13 cellular contexts compared by ENCODE assay signal in the genomic region with DNA sequence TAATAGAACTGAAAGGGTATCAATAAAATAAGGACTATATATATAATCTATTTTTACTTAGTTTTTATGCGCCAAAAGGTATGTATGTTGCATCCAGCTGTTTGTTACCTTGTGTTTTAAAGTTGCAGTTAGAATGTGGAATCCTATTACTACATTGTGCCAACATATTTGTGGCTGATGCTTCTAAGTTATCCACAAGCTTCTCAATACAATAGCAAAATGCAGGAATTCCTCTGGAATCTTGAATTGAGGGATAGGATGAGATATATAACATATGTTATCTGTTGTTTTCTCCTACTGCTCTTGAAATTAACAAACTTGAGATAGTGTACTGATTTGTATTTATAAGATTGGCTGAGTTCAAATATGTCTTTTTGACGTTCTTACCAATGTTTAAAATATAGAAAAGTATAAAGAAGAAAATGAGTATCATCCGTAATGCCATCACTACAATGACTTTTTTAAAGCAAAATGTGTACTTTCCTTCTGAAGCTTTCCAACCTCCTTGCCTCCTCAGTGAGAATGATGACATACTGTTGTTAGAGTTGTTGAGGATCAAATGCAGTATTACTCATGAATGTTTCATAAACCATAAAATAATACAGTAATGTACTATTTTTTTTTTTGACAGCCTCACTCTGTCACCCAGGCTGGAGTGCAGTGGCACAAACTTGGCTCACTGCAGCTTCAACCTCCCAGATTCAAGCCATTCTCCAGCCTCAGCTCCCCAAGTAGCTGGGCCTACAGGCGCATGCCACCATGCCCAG. TPM values are rescaled to one million over a fixed set of nuclear protein-coding genes. Genes with fewer than 3 reads are reported as not detected.
DNase-seq lines count a peak whose midpoint lies in the region; ATAC-seq and TF ChIP-seq lines count a peak whose summit lies in the region.
"Had no signal": no experiment of that assay in that cellular context is flagged by ENCODE, and none has a peak within 500 bp of the region (broad histone marks: within the 10 kb centered on the region; RNA-seq: fewer than 3 reads in every experiment).

No MANE protein-coding gene starts in this region.

- no peaks in the 10 kb centered on the region for H3K27me3 ChIP-seq in CD4-positive, alpha-beta T cell (ENCODE audit: control insufficient read depth, insufficient read depth, low read length)
- H3K27me3 ChIP-seq in mammary epithelial cell (ENCODE audit: insufficient read depth, low read length): no peaks in the 10 kb centered on the region
- H3K27me3 ChIP-seq: sigmoid colon, uterus had no signal

- H3K36me3 Mint-ChIP-seq in CD4-positive, alpha-beta T cell (ENCODE audit: low read depth): peaks cover 78% of the 10 kb centered on the region
- peaks cover 8% of the 10 kb centered on the region for H3K36me3 Mint-ChIP-seq in natural killer cell

- BruUV-seq in mammary epithelial cell (replicated peaks; lab: Mats Ljungman, UMichigan): TSS peak; percentile 80

- peak overlapping the region; percentile 55 for H3K4me3 Mint-ChIP-seq in CD4-positive, alpha-beta T cell
- H3K4me3 Mint-ChIP-seq in natural killer cell: peak overlapping the region; percentile 69

- no peak for ATAC-seq in CD4-positive, alpha-beta T cell (ENCODE audit: poor library complexity)
- ATAC-seq in natural killer cell (peak in 1 of 3 donors; percentile 30), GM18517 (IDR thresholded peaks at IDR 0.05; ENCODE audit: unreplicated experiment) (no peak), HG03432 (IDR thresholded peaks at IDR 0.05; ENCODE audit: unreplicated experiment) (no peak)

- dilution Hi-C loops in mammary epithelial cell (cut with HindIII; ENCODE audit: low sequenced_read_pairs): no loop called here

- DNase-seq in CD4-positive, alpha-beta T cell: no peak
- DNase-seq in HS-5 (ENCODE audit: low read depth): peak; percentile 52
- peak; percentile 67 for DNase-seq in mammary epithelial cell
- no peak for DNase-seq in natural killer cell
- no peak for DNase-seq in NCI-H2227 treated with DMSO at 0.1 percent for 48 hours (lab: John Stamatoyannopoulos, UW)
- DNase-seq in DMS79 (lab: John Stamatoyannopoulos, UW): no peak
- DNase-seq: DMS79 treated with DMSO at 0.1 percent for 48 hours, hypothalamus, NCI-H187 treated with DMSO at 0.1 percent for 48 hours, sigmoid colon, uterus had no signal

- POLR2A ChIA-PET in CD4-positive, alpha-beta T cell (lab: Charles Lee): interaction anchor here (0.5 to 2.0 kb wide), 10 partner anchors 12 to 252 kb away, joined by 3 to 5 read pairs (median 3); no protein-coding TSS in a partner anchor

- H3K4me1 ChIP-seq in mammary epithelial cell (ENCODE audit: insufficient read depth, low read length): peaks cover 49% of the 10 kb centered on the region

- peak overlapping the region in 1 of 3 experiments; percentile 21 for H3K4me3 ChIP-seq in mammary epithelial cell (replicated peaks in 1 of 3; ENCODE audit: insufficient read depth in 1 of 3, low read depth in 2 of 3, low read length in 3 of 3)
- H3K4me3 ChIP-seq: sigmoid colon, uterus had no signal

- peak overlapping the region; percentile 6 for H3K9ac ChIP-seq in mammary epithelial cell (ENCODE audit: insufficient read depth, low read length)

- no peaks in the 10 kb centered on the region for H3K9me3 Mint-ChIP-seq in CD4-positive, alpha-beta T cell
- H3K9me3 Mint-ChIP-seq in natural killer cell: no peaks in the 10 kb centered on the region

- H3K27ac Mint-ChIP-seq in CD4-positive, alpha-beta T cell: peak overlapping the region; percentile 79
- peak overlapping the region; percentile 84 to 95 for H3K27ac Mint-ChIP-seq in natural killer cell

- H3K9me3 ChIP-seq in CD4-positive, alpha-beta T cell (ENCODE audit: control insufficient read depth, low read length): no peaks in the 10 kb centered on the region
- no peaks in the 10 kb centered on the region for H3K9me3 ChIP-seq in mammary epithelial cell (replicated peaks; ENCODE audit: insufficient read depth, low read length)
- H3K9me3 ChIP-seq: sigmoid colon, uterus had no signal

- CTCF ChIA-PET in CD4-positive, alpha-beta T cell (lab: Charles Lee): interaction anchor here (1.0 kb wide), 1 partner anchor 22 kb away, joined by 4 read pairs; no protein-coding TSS in a partner anchor
- CTCF ChIA-PET in mammary epithelial cell (lab: Charles Lee; ENCODE audit: low non-redundant PET): interaction anchor here (0.6 kb wide), 1 partner anchor 60 kb away, joined by 13 read pairs; no protein-coding TSS in a partner anchor

- TF ChIP-seq CTCF in CD4-positive, alpha-beta T cell (IDR thresholded peaks at IDR 0.05): no peak
- no peak for TF ChIP-seq CTCF in mammary epithelial cell (conservative IDR thresholded peaks at IDR 0.05 in 1 of 2, IDR thresholded peaks at IDR 0.05 in 1 of 2; ENCODE audit: extremely low read depth in 1 of 2, insufficient read depth in 1 of 2, low read depth in 1 of 2, low read length in 2 of 2)
- TF ChIP-seq CTCF in natural killer cell (IDR thresholded peaks at IDR 0.05): no peak

- H3K36me3 ChIP-seq in mammary epithelial cell (ENCODE audit: insufficient read depth, low read length): peaks cover 4% of the 10 kb centered on the region
- H3K36me3 ChIP-seq: sigmoid colon, uterus had no signal

- no peak overlapping the region for H3K27ac ChIP-seq in CD4-positive, alpha-beta T cell (ENCODE audit: low read depth, low read length)
- peak overlapping the region; percentile 65 for H3K27ac ChIP-seq in mammary epithelial cell (ENCODE audit: insufficient read depth, low read depth, low read length)
- H3K27ac ChIP-seq: uterus had no signal

- in situ Hi-C loops in mammary epithelial cell (cut with MboI; ENCODE audit: low sequenced_read_pairs in 2 of 2): loop anchor here in 1 of 2 donors (25.0 kb wide), 1 partner anchor 255 kb away; no protein-coding TSS in a partner anchor

- no peaks in the 10 kb centered on the region for H3K27me3 Mint-ChIP-seq in CD4-positive, alpha-beta T cell
- H3K27me3 Mint-ChIP-seq in natural killer cell (ENCODE audit: low read depth in 2 of 2): no peaks in the 10 kb centered on the region

- H3K4me2 ChIP-seq in mammary epithelial cell (ENCODE audit: insufficient read depth, low read depth, low read length): peak overlapping the region; percentile 41

- intact Hi-C loops in CD4-positive, alpha-beta T cell (cut with DNase I, micrococcal nuclease): loop anchor here in 1 of 2 experiments (10.0 kb wide), 2 partner anchors 127 to 187 kb away; partner anchors contain the start of genes MDM2 and SLC35E3
- intact Hi-C loops in mammary epithelial cell (cut with micrococcal nuclease) (no loop called here), natural killer cell (cut with micrococcal nuclease) (loop anchor here (2.0 kb wide), 1 partner anchor 13 kb away; no protein-coding TSS in a partner anchor)

- H3K4me1 Mint-ChIP-seq in CD4-positive, alpha-beta T cell (ENCODE audit: low read depth): peaks cover 85% of the 10 kb centered on the region
- H3K4me1 Mint-ChIP-seq in natural killer cell: peaks cover 84% of the 10 kb centered on the region in 2 donors

- no peak overlapping the region for H2AFZ ChIP-seq in mammary epithelial cell (ENCODE audit: low read depth, low read length)

- H4K20me1 ChIP-seq in mammary epithelial cell (ENCODE audit: insufficient read depth, low read length): peaks cover 28% of the 10 kb centered on the region

- 46% methylated on average over 4 of the region's 4 CpGs for WGBS in mammary epithelial cell (ENCODE audit: low coverage, missing lambda C conversion rate)

- H3K79me2 ChIP-seq in mammary epithelial cell (ENCODE audit: insufficient read depth, low read length): peaks cover 100% of the 10 kb centered on the region

RNA-seq across cellular contexts. Expression of gene RAP1B, which starts 6.6 kb away (rescaled TPM):
- total RNA-seq in CD4-positive, alpha-beta T cell: 100 to 1,000 TPM; 256 to 261 TPM
- total RNA-seq in mammary epithelial cell (100 to 1,000 TPM; 140 to 188 TPM), natural killer cell (100 to 1,000 TPM; 517 to 664 (median 572) TPM)
- 175 TPM for polyA plus RNA-seq in mammary epithelial cell
- 53.9 TPM for polyA minus RNA-seq in mammary epithelial cell

Comparison
In these comparisons a context has a peak if more than half of its experiments do, and no peak if none do; other contexts are left out.
1. DNase-seq: peak in HS-5 (single experiment) and mammary epithelial cell (single experiment); none in CD4-positive, alpha-beta T cell (0 of 10), natural killer cell (single experiment), NCI-H2227 treated with DMSO at 0.1 percent for 48 hours (single experiment) and DMS79 (single experiment).